Comparison of ENCODE assay signal across 8 cellular contexts in genomic region chr1:248905949-248906740, GRCh38. TPM values are rescaled to one million over a fixed set of nuclear protein-coding genes. Genes with fewer than 3 reads are reported as not detected.
A peak's percentile ranks its signal among the peaks of the same experiment; 100 is the strongest.
DNase-seq lines count a peak whose midpoint lies in the region; ATAC-seq, FAIRE-seq and TF ChIP-seq lines count a peak whose summit lies in the region.

PGBD2 (plus strand) TSS chr1:248906235; CDS start chr1:248913863, 7,628 bp downstream.

- H3K4me1 ChIP-seq in BLaER1 = peaks cover 51% of the 10 kb centered on the region
- peaks cover 25% of the 10 kb centered on the region for H3K4me1 ChIP-seq in HepG2 (ENCODE audit: insufficient read depth, low read length)

- TF ChIP-seq EP300 in HepG2 (IDR thresholded peaks at IDR 0.05; ENCODE audit: low read depth in 2 of 2, low read length in 2 of 2) (no peak; a peak in 1 of 4 replicates), HepG2 (CRISPR knock-in tag; IDR thresholded peaks at IDR 0.05; ENCODE audit: borderline replicate concordance) (peak; percentile 42)

- H3K4me3 ChIP-seq in BLaER1 (peak within 1 kb of the TSS; percentile 74), coronary artery (peak within 1 kb of the TSS; percentile 80), HepG2 (replicated peaks in 1 of 3; ENCODE audit: insufficient read depth in 1 of 3, low read depth in 2 of 3, low read length in 3 of 3) (peak within 1 kb of the TSS; percentile 84 to 90 (median 89))

- intact Hi-C loops in HepG2 (cut with micrococcal nuclease; ENCODE audit: unreplicated experiment) = loop anchor here (1.0 to 2.0 kb wide), 3 partner anchors 33 to 68 kb away; partner anchors contain the start of genes ZNF672 and ZNF692

- H2AFZ ChIP-seq in HepG2 (ENCODE audit: low read length) = peak within 1 kb of the TSS; percentile 98

- H3K36me3 ChIP-seq in BLaER1 (peaks cover 3% of the 10 kb centered on the region; the same call in 1 of the 2 replicates), HepG2 (replicated peaks in 1 of 2; ENCODE audit: control insufficient read depth in 1 of 2, insufficient read depth in 2 of 2, low read length in 2 of 2) (peaks cover 0 to 2% of the 10 kb centered on the region in 2 experiments; a peak in 1 of 5 replicates)

- in situ Hi-C loops in HepG2 (cut with HindIII; ENCODE audit: extremely low pct_ligation_motif_present, low pct_unique_long_range_greater_than_20kb) = no loop called here

- H3K9ac ChIP-seq in BLaER1 = peak within 1 kb of the TSS; percentile 90
- H3K9ac ChIP-seq in HepG2 (ENCODE audit: insufficient read depth, low read depth, low read length) = peak within 1 kb of the TSS; percentile 89

- H4K20me1 ChIP-seq in BLaER1 (peaks cover 39% of the 10 kb centered on the region), HepG2 (ENCODE audit: insufficient read depth, low read length) (no peaks in the 10 kb centered on the region)

- H3K79me2 ChIP-seq in HepG2 (ENCODE audit: insufficient read depth, low read length) = peaks cover 24% of the 10 kb centered on the region

- peak within 1 kb of the TSS; percentile 86 for H3K4me2 ChIP-seq in BLaER1
- H3K4me2 ChIP-seq in HepG2 (ENCODE audit: low read depth, low read length) = peak within 1 kb of the TSS; percentile 88

- peak; percentile 41 for TF ChIP-seq CTCF in coronary artery (IDR thresholded peaks at IDR 0.05)
- TF ChIP-seq CTCF in HepG2 (CRISPR knock-in tag; IDR thresholded peaks at IDR 0.05) = peak; percentile 89

- DNase-seq in GM19238 (ENCODE audit: insufficient read length, low spot score) = peak; percentile 89
- DNase-seq in NCI-H510A treated with DMSO at 0.1 percent for 48 hours (lab: John Stamatoyannopoulos, UW) = peak; percentile 72
- peak; percentile 98 for DNase-seq in activated CD4-positive, alpha-beta T cell treated with anti-CD3 and anti-CD28 coated beads for 48 hours
- DNase-seq in coronary artery (ENCODE audit: low spot score) = peak; percentile 93
- peak; percentile 81 for DNase-seq in HepG2 (ENCODE audit: low spot score)
- peak; percentile 97 to 98 for DNase-seq in stimulated activated CD4-positive, alpha-beta T cell treated with anti-CD3 and anti-CD28 coated beads, Interleukin-2, amount 100 ng/mL, for 48 hours

- H3K27me3 ChIP-seq in BLaER1 = no peaks in the 10 kb centered on the region
- no peaks in the 10 kb centered on the region; a peak in 1 of 5 replicates for H3K27me3 ChIP-seq in HepG2 (ENCODE audit: control insufficient read depth in 1 of 2, insufficient read depth in 2 of 2, low read length in 2 of 2)

- peak; percentile 15 for FAIRE-seq in HepG2 (lab: Jason Lieb, UNC)

- CTCF ChIA-PET in HepG2 (lab: Yijun Ruan, JAX; ENCODE audit: low intra/inter-chr PET ratio, low total read pairs) = interaction anchor here (1.0 kb wide), 1 partner anchor 19 kb away, joined by 3 read pairs; no protein-coding TSS in a partner anchor

- peak; percentile 78 for TF ChIP-seq RAD21 in HepG2 (CRISPR knock-in tag; IDR thresholded peaks at IDR 0.05)

- no TSS peak for BruUV-seq in HepG2 (replicated peaks; lab: Mats Ljungman, UMichigan)

- H3K9me3 ChIP-seq in BLaER1 (no peaks in the 10 kb centered on the region), HepG2 (ENCODE audit: low read length) (no peaks in the 10 kb centered on the region)

- WGBS in HepG2 (ENCODE audit: low lambda C conversion rate) = 2% methylated on average over 27 of the region's 80 CpGs

- peak within 1 kb of the TSS; percentile 93 for H3K27ac ChIP-seq in BLaER1
- peak within 1 kb of the TSS; percentile 80 to 96 for H3K27ac ChIP-seq in coronary artery
- H3K27ac ChIP-seq in HepG2 (ENCODE audit: extremely low read length, insufficient read depth, low read length) = peak within 1 kb of the TSS; percentile 97

- ATAC-seq in HG03439 (IDR thresholded peaks at IDR 0.05; ENCODE audit: unreplicated experiment) = peak; percentile 96
- peak; percentile 97 for ATAC-seq in HepG2

- POLR2A ChIA-PET in HepG2 (lab: Yijun Ruan, JAX) = interaction anchor here (0.6 to 1.9 kb wide), 8 partner anchors 14 to 80 kb away, joined by 3 to 19 read pairs (median 4); partner anchors contain the start of genes SH3BP5L and ZNF672

- TF ChIP-seq POLR2A in HepG2 (IDR thresholded peaks at IDR 0.05; ENCODE audit: insufficient read depth in 1 of 2, low read depth in 2 of 2, low read length in 2 of 2) = peak; percentile 95 to 97

TF ChIP-seq in HepG2, 621 proteins besides CTCF, POLR2A, EP300 and RAD21 (continues in another document):
- TF ChIP-seq ZNF557 (CRISPR knock-in tag; IDR thresholded peaks at IDR 0.05) = 0 out of 2 replicates have a peak, but pooled peaks have one; percentile 86
- no peak for TF ChIP-seq ATAD3A (CRISPR knock-in tag; IDR thresholded peaks at IDR 0.05)
- TF ChIP-seq TEAD2 (CRISPR knock-in tag; IDR thresholded peaks at IDR 0.05) = no peak
- TF ChIP-seq NFRKB (IDR thresholded peaks at IDR 0.05) = no peak
- TF ChIP-seq MYPOP (CRISPR knock-in tag; IDR thresholded peaks at IDR 0.05) = peak; percentile 99
- no peak; the same call in 1 of the 2 replicates for TF ChIP-seq ZNF558 (CRISPR knock-in tag; IDR thresholded peaks at IDR 0.05; ENCODE audit: borderline replicate concordance)
- TF ChIP-seq TAF15 (IDR thresholded peaks at IDR 0.05; ENCODE audit: low read depth, low read length, poor library complexity, severe bottlenecking) = peak; percentile 75
- TF ChIP-seq PPARG (CRISPR knock-in tag; conservative IDR thresholded peaks at IDR 0.05) = 0 out of 2 replicates have a peak, but pooled peaks have one; percentile 16
- TF ChIP-seq HOXA9 (CRISPR knock-in tag; IDR thresholded peaks at IDR 0.05; ENCODE audit: borderline replicate concordance) = 0 out of 2 replicates have a peak, but pooled peaks have one; percentile 34
- peak; percentile 59; the same call in 1 of the 2 replicates for TF ChIP-seq SNAI1 (CRISPR knock-in tag; IDR thresholded peaks at IDR 0.05; ENCODE audit: borderline replicate concordance)
- TF ChIP-seq REPIN1 (CRISPR knock-in tag; IDR thresholded peaks at IDR 0.05; ENCODE audit: borderline replicate concordance, low read depth) = peak; percentile 95
- TF ChIP-seq ZNF672 (CRISPR knock-in tag; IDR thresholded peaks at IDR 0.05) = no peak
- TF ChIP-seq MAZ (IDR thresholded peaks at IDR 0.05; ENCODE audit: borderline replicate concordance, low read depth, low read length) = no peak
- peak; percentile 93 for TF ChIP-seq MAZ (CRISPR knock-in tag; IDR thresholded peaks at IDR 0.05; ENCODE audit: low read depth)
- TF ChIP-seq MXD4 (CRISPR knock-in tag; IDR thresholded peaks at IDR 0.05) = peak; percentile 77
- TF ChIP-seq ZFP62 (CRISPR knock-in tag; IDR thresholded peaks at IDR 0.05) = no peak
- TF ChIP-seq ZNF746 (CRISPR knock-in tag; IDR thresholded peaks at IDR 0.05) = peak; percentile 94
- 0 out of 2 replicates have a peak, but pooled peaks have one; percentile 45 for TF ChIP-seq ZFP36L2 (CRISPR knock-in tag; IDR thresholded peaks at IDR 0.05)
- no peak for TF ChIP-seq LCORL (IDR thresholded peaks at IDR 0.05)
- peak; percentile 80 for TF ChIP-seq LCORL (CRISPR knock-in tag; IDR thresholded peaks at IDR 0.05)
- TF ChIP-seq ISL2 (CRISPR knock-in tag; IDR thresholded peaks at IDR 0.05) = no peak
- peak; percentile 62; the same call in 1 of the 2 replicates for TF ChIP-seq NKX3-1 (CRISPR knock-in tag; IDR thresholded peaks at IDR 0.05)

RNA-seq across cellular contexts. Expression of gene PGBD2, which starts in this region (rescaled TPM):
- total RNA-seq in HepG2 (2016; rRNA removed; fragmentation: Illumina TruSeq; extraction: Trizol) = 7.4 and 7.9 TPM in 2 replicates
- 0.81 and 1.5 TPM in 2 replicates for total RNA-seq in HepG2 (2016; cell fraction: cytosol; rRNA removed; fragmentation: Illumina TruSeq; extraction: Trizol; ENCODE audit: low read depth)
- total RNA-seq in HepG2 (2016; cell fraction: insoluble cytoplasmic fraction; rRNA removed; fragmentation: Illumina TruSeq; extraction: Trizol) = 7.9 and 8.9 TPM in 2 replicates
- 1.8 and 2.9 TPM in 2 replicates for total RNA-seq in HepG2 (2016; cell fraction: membrane; rRNA removed; fragmentation: Illumina TruSeq; extraction: Trizol)
- total RNA-seq in HepG2 (2016; cell fraction: nucleus; rRNA removed; fragmentation: Illumina TruSeq; extraction: Trizol) = 9.1 and 10.5 TPM in 2 replicates
- 6.0 and 6.8 TPM in 2 replicates for polyA plus RNA-seq in HepG2 (2011; rRNA removed)
- polyA plus RNA-seq in HepG2 (2011; cell fraction: cytosol; rRNA removed) = 3.2 and 3.4 TPM in 2 replicates
- polyA plus RNA-seq in HepG2 (2011; cell fraction: nucleus; rRNA removed) = 14.7 and 16.8 TPM in 2 replicates
- 2.7 and 3.3 TPM in 2 replicates for polyA plus RNA-seq in HepG2 (2012)
- polyA plus RNA-seq in HepG2 (2016; cell fraction: cytosol; fragmentation: Illumina TruSeq; extraction: Trizol; ENCODE audit: low read depth) = 0.41 and 0.51 TPM in 2 replicates
- 6.0 and 6.6 TPM in 2 replicates for polyA plus RNA-seq in HepG2 (2016; cell fraction: insoluble cytoplasmic fraction; fragmentation: Illumina TruSeq; extraction: Trizol; ENCODE audit: low read depth)
- 1.1 and 1.2 TPM in 2 replicates for polyA plus RNA-seq in HepG2 (2016; cell fraction: membrane; fragmentation: Illumina TruSeq; extraction: Trizol; ENCODE audit: low read depth)
- 16.5 and 19.0 TPM in 2 replicates for polyA plus RNA-seq in HepG2 (2016; cell fraction: nucleus; fragmentation: Illumina TruSeq; extraction: Trizol; ENCODE audit: insufficient read depth, low read depth)
- 4.2 and 10.7 TPM in 2 replicates for polyA minus RNA-seq in HepG2 (2011; rRNA and poly(A)+ RNA removed; ENCODE audit: low replicate concordance)
- 1.8 and 3.4 TPM in 2 replicates for polyA minus RNA-seq in HepG2 (2011; cell fraction: cytosol; rRNA and poly(A)+ RNA removed)
- polyA minus RNA-seq in HepG2 (2011; cell fraction: nucleus; rRNA and poly(A)+ RNA removed) = 6.8 and 8.1 TPM in 2 replicates

Comparison
In these comparisons a context has a peak if more than half of its experiments do, and no peak if none do; other contexts are left out.
1. Peak in every context shown above with its lines: DNase-seq, ATAC-seq, H3K4me3 ChIP-seq and H3K27ac ChIP-seq.